8 cellular contexts compared by ENCODE assay signal in the genomic region with DNA sequence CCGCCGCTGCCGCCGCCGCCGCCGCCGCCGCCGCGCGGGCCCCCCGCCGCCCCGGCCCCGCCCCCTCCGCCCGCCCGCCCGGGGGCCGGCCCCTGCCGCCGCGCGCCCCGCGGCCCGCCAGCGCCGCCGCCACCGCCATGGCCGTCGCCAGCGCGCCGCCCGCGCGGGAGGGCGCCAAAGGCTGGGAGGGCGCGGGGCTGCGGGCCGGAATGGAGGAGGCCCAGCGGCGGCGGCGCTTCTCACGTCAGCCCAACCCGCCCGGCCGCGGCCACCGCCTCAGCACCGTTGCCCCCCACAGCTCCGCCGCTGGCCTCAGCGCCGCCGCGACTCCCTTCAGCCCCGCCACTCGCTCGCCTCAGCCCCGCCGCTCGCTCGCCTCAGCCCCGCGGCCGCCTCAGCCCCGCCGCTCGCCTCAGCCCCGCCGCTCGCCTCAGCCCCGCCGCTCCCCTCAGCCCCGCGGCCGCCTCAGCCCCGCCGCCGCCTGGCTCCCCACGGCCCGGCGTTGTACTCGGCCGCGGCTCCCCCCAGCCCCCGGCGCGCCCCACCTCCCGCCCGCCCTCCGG. TPM values are rescaled to one million over a fixed set of nuclear protein-coding genes. Genes with fewer than 3 reads are reported as not detected.
DNase-seq lines count a peak whose midpoint lies in the region; ATAC-seq and TF ChIP-seq lines count a peak whose summit lies in the region.

Gene PHF10, minus strand, starts transcription at position 510 of the 563 bp plus-strand sequence. CDS start 569 bp downstream, outside the sequence.

- no peak within 1 kb of the TSS for H3K4me3 ChIP-seq in KMS-11 (IDR thresholded peaks at IDR 0.05; ENCODE audit: insufficient read depth, low read depth, low read length)
- peak within 1 kb of the TSS; percentile 90 for H3K4me3 ChIP-seq in mesendoderm (ENCODE audit: low read length)

- H3K4me1 Mint-ChIP-seq in effector memory CD8-positive, alpha-beta T cell (ENCODE audit: low read depth in 2 of 2), result peaks cover 19 to 29% of the 10 kb centered on the region in 2 donors
- peaks cover 36% of the 10 kb centered on the region for H3K4me1 Mint-ChIP-seq in stimulated activated memory B cell treated with anti-CD40 and anti-IgM and Interleukin-4, amounts not matched to agents 10 μg/mL and 1 μg/mL and 100 μg/mL, for 72 hours

- H4K20me1 ChIP-seq in KMS-11 (ENCODE audit: insufficient read depth), result peaks cover 7% of the 10 kb centered on the region; the same call in 1 of the 2 replicates

- H3K79me2 ChIP-seq in KMS-11 (ENCODE audit: insufficient read depth, low read depth), result peaks cover 43% of the 10 kb centered on the region
- peaks cover 28% of the 10 kb centered on the region for H3K79me2 ChIP-seq in mesendoderm (ENCODE audit: control insufficient read depth, insufficient read depth, low read length)

- H3K79me1 ChIP-seq in mesendoderm (ENCODE audit: low read length), result peaks cover 7% of the 10 kb centered on the region

- H3K9ac ChIP-seq in KMS-11 (peak within 1 kb of the TSS; percentile 72), mesendoderm (ENCODE audit: low read length) (peak within 1 kb of the TSS; percentile 96)

- peak within 1 kb of the TSS; percentile 97 for H3K56ac ChIP-seq in mesendoderm (ENCODE audit: low read length)

- peak; percentile 39 for ATAC-seq in GM21717 (IDR thresholded peaks at IDR 0.05; ENCODE audit: unreplicated experiment)
- ATAC-seq in effector memory CD8-positive, alpha-beta T cell (replicated peaks), result peak; percentile 51
- ATAC-seq in stimulated activated memory B cell treated with anti-CD40 and anti-IgM and Interleukin-4, amounts not matched to agents 10 μg/mL and 1 μg/mL and 100 μg/mL, for 72 hours, result peak; percentile 82

- peak within 1 kb of the TSS; percentile 95 for H2BK120ac ChIP-seq in mesendoderm (ENCODE audit: low read depth, low read length)

- H3K27me3 Mint-ChIP-seq in effector memory CD8-positive, alpha-beta T cell, result no peaks in the 10 kb centered on the region
- no peaks in the 10 kb centered on the region for H3K27me3 Mint-ChIP-seq in stimulated activated memory B cell treated with anti-CD40 and anti-IgM and Interleukin-4, amounts not matched to agents 10 μg/mL and 1 μg/mL and 100 μg/mL, for 72 hours

- H3K36me3 Mint-ChIP-seq in effector memory CD8-positive, alpha-beta T cell (ENCODE audit: insufficient read depth), result peaks cover 12% of the 10 kb centered on the region
- no peaks in the 10 kb centered on the region for H3K36me3 Mint-ChIP-seq in stimulated activated memory B cell treated with anti-CD40 and anti-IgM and Interleukin-4, amounts not matched to agents 10 μg/mL and 1 μg/mL and 100 μg/mL, for 72 hours

- peak within 1 kb of the TSS; percentile 81 for H3K27ac ChIP-seq in KMS-11
- H3K27ac ChIP-seq in mesendoderm (ENCODE audit: low read depth, low read length), result peak within 1 kb of the TSS; percentile 98

- peak within 1 kb of the TSS; percentile 91 to 95 for H3K27ac Mint-ChIP-seq in effector memory CD8-positive, alpha-beta T cell
- peak within 1 kb of the TSS; percentile 89 for H3K27ac Mint-ChIP-seq in stimulated activated memory B cell treated with anti-CD40 and anti-IgM and Interleukin-4, amounts not matched to agents 10 μg/mL and 1 μg/mL and 100 μg/mL, for 72 hours

- no CpG with 5 or more reads among the region's 98 CpGs for WGBS in mesendoderm (ENCODE audit: extremely low coverage, insufficient coverage, low lambda C conversion rate)

- H2BK5ac ChIP-seq in mesendoderm (ENCODE audit: low read length), result peak within 1 kb of the TSS; percentile 91

- peak; percentile 89 for DNase-seq in GM03348 (ENCODE audit: low spot score)
- DNase-seq in activated CD4-positive, alpha-beta T cell treated with anti-CD3 and anti-CD28 coated beads for 48 hours, result peak; percentile 40
- peak; percentile 28 to 37 (median 31) for DNase-seq in effector memory CD8-positive, alpha-beta T cell
- DNase-seq in mesendoderm, result peak; percentile 52
- DNase-seq in DMS153 treated with DMSO at 0.1 percent for 48 hours (lab: John Stamatoyannopoulos, UW; ENCODE audit: unreplicated experiment), result no peak

- H3K4me2 ChIP-seq in KMS-11 (peak within 1 kb of the TSS; percentile 100), mesendoderm (ENCODE audit: low read length) (peak within 1 kb of the TSS; percentile 60)

- H3K4ac ChIP-seq in mesendoderm (ENCODE audit: low read depth, low read length), result peak within 1 kb of the TSS; percentile 97

- no peaks in the 10 kb centered on the region for H3K36me3 ChIP-seq in KMS-11 (ENCODE audit: insufficient read depth)
- no peaks in the 10 kb centered on the region for H3K36me3 ChIP-seq in mesendoderm (ENCODE audit: control insufficient read depth, insufficient read depth, low read length)

- H2AFZ ChIP-seq in KMS-11 (ENCODE audit: low read depth), result peak within 1 kb of the TSS; percentile 81

- TF ChIP-seq CTCF in KMS-11 (conservative IDR thresholded peaks at IDR 0.05; ENCODE audit: low read depth, low read length), result no peak

- no peak within 1 kb of the TSS for H4K5ac ChIP-seq in mesendoderm (ENCODE audit: low read length)

- peak within 1 kb of the TSS; percentile 100 for H3K18ac ChIP-seq in mesendoderm (ENCODE audit: low read length)

- peak within 1 kb of the TSS; percentile 95 for H3K23ac ChIP-seq in mesendoderm (ENCODE audit: low read length)

- no peak within 1 kb of the TSS for H2AK5ac ChIP-seq in mesendoderm (ENCODE audit: low read length)

- H3K4me3 Mint-ChIP-seq in effector memory CD8-positive, alpha-beta T cell, result peak within 1 kb of the TSS; percentile 80 to 87
- H3K4me3 Mint-ChIP-seq in stimulated activated memory B cell treated with anti-CD40 and anti-IgM and Interleukin-4, amounts not matched to agents 10 μg/mL and 1 μg/mL and 100 μg/mL, for 72 hours, result peak within 1 kb of the TSS; percentile 84

- H3K9me3 Mint-ChIP-seq in effector memory CD8-positive, alpha-beta T cell, result no peaks in the 10 kb centered on the region
- H3K9me3 Mint-ChIP-seq in stimulated activated memory B cell treated with anti-CD40 and anti-IgM and Interleukin-4, amounts not matched to agents 10 μg/mL and 1 μg/mL and 100 μg/mL, for 72 hours, result no peaks in the 10 kb centered on the region

- H3K4me1 ChIP-seq in KMS-11 (ENCODE audit: low read depth, poor library complexity, severe bottlenecking) (peaks cover 30% of the 10 kb centered on the region), mesendoderm (ENCODE audit: control insufficient read depth, low read depth, low read length) (no peaks in the 10 kb centered on the region)

- peak within 1 kb of the TSS; percentile 98 for H4K8ac ChIP-seq in mesendoderm (ENCODE audit: low read depth, low read length)

- H3K27me3 ChIP-seq in KMS-11 (ENCODE audit: insufficient read depth, low read depth) (no peaks in the 10 kb centered on the region), mesendoderm (ENCODE audit: insufficient read depth, low read length, poor library complexity) (no peaks in the 10 kb centered on the region)

- H2BK15ac ChIP-seq in mesendoderm (replicated peaks; ENCODE audit: low read depth), result peak within 1 kb of the TSS; percentile 64

RNA-seq across cellular contexts. Expression of gene PHF10, which starts in this region (rescaled TPM):
- 60.6 TPM for polyA plus RNA-seq in mesendoderm (2013, experiment 1 of 2)
- 59.5 TPM for polyA plus RNA-seq in mesendoderm (2013, experiment 2 of 2)
